1 cellular context compared by ENCODE assay signal in genomic region chr7:97982647-97983046, GRCh38.
TF ChIP-seq lines count a peak whose summit lies in the region.

No MANE protein-coding gene starts in this region.

TF ChIP-seq in GM23338, 12 proteins besides CTCF, POLR2A, EP300 and RAD21:
- TF ChIP-seq, protein P1, sequence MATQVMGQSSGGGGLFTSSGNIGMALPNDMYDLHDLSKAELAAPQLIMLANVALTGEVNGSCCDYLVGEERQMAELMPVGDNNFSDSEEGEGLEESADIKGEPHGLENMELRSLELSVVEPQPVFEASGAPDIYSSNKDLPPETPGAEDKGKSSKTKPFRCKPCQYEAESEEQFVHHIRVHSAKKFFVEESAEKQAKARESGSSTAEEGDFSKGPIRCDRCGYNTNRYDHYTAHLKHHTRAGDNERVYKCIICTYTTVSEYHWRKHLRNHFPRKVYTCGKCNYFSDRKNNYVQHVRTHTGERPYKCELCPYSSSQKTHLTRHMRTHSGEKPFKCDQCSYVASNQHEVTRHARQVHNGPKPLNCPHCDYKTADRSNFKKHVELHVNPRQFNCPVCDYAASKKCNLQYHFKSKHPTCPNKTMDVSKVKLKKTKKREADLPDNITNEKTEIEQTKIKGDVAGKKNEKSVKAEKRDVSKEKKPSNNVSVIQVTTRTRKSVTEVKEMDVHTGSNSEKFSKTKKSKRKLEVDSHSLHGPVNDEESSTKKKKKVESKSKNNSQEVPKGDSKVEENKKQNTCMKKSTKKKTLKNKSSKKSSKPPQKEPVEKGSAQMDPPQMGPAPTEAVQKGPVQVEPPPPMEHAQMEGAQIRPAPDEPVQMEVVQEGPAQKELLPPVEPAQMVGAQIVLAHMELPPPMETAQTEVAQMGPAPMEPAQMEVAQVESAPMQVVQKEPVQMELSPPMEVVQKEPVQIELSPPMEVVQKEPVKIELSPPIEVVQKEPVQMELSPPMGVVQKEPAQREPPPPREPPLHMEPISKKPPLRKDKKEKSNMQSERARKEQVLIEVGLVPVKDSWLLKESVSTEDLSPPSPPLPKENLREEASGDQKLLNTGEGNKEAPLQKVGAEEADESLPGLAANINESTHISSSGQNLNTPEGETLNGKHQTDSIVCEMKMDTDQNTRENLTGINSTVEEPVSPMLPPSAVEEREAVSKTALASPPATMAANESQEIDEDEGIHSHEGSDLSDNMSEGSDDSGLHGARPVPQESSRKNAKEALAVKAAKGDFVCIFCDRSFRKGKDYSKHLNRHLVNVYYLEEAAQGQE (IDR thresholded peaks at IDR 0.05; ENCODE audit: unreplicated experiment): no peak
- TF ChIP-seq POLR2AphosphoS5 (IDR thresholded peaks at IDR 0.05; ENCODE audit: low read depth): no peak
- TF ChIP-seq, protein P2, sequence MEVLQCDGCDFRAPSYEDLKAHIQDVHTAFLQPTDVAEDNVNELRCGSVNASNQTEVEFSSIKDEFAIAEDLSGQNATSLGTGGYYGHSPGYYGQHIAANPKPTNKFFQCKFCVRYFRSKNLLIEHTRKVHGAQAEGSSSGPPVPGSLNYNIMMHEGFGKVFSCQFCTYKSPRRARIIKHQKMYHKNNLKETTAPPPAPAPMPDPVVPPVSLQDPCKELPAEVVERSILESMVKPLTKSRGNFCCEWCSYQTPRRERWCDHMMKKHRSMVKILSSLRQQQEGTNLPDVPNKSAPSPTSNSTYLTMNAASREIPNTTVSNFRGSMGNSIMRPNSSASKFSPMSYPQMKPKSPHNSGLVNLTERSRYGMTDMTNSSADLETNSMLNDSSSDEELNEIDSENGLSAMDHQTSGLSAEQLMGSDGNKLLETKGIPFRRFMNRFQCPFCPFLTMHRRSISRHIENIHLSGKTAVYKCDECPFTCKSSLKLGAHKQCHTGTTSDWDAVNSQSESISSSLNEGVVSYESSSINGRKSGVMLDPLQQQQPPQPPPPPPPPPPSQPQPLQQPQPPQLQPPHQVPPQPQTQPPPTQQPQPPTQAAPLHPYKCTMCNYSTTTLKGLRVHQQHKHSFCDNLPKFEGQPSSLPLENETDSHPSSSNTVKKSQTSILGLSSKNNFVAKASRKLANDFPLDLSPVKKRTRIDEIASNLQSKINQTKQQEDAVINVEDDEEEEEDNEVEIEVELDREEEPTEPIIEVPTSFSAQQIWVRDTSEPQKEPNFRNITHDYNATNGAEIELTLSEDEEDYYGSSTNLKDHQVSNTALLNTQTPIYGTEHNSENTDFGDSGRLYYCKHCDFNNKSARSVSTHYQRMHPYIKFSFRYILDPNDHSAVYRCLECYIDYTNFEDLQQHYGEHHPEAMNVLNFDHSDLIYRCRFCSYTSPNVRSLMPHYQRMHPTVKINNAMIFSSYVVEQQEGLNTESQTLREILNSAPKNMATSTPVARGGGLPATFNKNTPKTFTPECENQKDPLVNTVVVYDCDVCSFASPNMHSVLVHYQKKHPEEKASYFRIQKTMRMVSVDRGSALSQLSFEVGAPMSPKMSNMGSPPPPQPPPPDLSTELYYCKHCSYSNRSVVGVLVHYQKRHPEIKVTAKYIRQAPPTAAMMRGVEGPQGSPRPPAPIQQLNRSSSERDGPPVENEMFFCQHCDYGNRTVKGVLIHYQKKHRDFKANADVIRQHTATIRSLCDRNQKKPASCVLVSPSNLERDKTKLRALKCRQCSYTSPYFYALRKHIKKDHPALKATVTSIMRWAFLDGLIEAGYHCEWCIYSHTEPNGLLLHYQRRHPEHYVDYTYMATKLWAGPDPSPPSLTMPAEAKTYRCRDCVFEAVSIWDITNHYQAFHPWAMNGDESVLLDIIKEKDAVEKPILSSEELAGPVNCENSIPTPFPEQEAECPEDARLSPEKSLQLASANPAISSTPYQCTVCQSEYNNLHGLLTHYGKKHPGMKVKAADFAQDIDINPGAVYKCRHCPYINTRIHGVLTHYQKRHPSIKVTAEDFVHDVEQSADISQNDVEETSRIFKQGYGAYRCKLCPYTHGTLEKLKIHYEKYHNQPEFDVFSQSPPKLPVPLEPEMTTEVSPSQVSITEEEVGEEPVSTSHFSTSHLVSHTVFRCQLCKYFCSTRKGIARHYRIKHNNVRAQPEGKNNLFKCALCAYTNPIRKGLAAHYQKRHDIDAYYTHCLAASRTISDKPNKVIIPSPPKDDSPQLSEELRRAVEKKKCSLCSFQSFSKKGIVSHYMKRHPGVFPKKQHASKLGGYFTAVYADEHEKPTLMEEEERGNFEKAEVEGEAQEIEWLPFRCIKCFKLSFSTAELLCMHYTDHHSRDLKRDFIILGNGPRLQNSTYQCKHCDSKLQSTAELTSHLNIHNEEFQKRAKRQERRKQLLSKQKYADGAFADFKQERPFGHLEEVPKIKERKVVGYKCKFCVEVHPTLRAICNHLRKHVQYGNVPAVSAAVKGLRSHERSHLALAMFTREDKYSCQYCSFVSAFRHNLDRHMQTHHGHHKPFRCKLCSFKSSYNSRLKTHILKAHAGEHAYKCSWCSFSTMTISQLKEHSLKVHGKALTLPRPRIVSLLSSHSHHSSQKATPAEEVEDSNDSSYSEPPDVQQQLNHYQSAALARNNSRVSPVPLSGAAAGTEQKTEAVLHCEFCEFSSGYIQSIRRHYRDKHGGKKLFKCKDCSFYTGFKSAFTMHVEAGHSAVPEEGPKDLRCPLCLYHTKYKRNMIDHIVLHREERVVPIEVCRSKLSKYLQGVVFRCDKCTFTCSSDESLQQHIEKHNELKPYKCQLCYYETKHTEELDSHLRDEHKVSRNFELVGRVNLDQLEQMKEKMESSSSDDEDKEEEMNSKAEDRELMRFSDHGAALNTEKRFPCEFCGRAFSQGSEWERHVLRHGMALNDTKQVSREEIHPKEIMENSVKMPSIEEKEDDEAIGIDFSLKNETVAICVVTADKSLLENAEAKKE (CRISPR knock-in tag; IDR thresholded peaks at IDR 0.05): no peak
- TF ChIP-seq EZH2phosphoT487 (IDR thresholded peaks at IDR 0.05; ENCODE audit: unreplicated experiment): no peak
- no peak for TF ChIP-seq NANOG (IDR thresholded peaks at IDR 0.05; ENCODE audit: borderline replicate concordance)
- TF ChIP-seq STAT1 (IDR thresholded peaks at IDR 0.05; ENCODE audit: unreplicated experiment): no peak
- no peak for TF ChIP-seq ZNF114 (CRISPR knock-in tag; IDR thresholded peaks at IDR 0.05)
- no peak for TF ChIP-seq EZH2 (IDR thresholded peaks at IDR 0.05; ENCODE audit: low read depth, unreplicated experiment)
